Comparison of ENCODE assay signal across 2 cellular contexts in the genomic region with DNA sequence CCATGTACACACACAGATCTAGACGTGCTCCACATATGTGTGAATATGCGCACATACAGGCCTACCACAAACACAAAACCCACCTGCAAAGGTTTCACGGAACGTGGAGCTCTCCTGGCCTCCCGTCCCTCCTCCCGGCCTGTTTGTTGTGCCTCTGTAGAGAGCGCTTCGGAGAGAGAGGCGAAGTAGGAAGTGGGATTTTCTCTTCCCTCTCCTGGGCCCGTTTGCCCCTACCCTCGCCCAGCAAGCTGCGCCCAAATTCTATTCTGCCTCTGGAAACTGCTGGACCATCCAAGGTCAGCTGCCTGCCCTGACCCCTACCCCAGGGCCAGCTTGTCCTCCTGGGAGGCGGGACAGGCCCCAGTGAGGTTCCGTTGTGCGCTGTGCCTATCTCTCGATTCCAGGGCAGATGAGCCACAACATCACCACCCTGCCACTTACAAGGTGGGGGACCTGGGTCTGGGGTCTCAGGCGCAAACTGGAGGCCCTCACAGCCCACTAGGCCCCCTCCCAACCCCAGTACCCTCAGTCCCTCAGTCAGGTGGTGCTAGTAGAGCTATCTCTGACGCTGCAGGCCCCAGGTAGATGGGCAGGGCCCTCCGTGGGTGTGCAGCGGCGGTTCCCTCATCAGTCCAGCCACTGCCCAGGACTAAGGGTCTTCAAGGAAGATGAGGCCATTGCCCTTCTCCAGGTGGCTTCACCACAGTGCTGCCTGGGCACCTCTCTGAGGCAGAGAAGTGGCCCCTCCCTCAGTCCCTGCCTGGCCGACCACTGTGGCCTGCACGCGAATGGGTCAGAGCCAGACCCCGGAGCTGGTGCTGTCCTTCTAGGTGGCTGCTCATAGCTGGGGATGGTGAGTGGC.
TF ChIP-seq lines count a peak whose summit lies in the region.

No MANE protein-coding gene starts in this region.

TF ChIP-seq in H1, 55 proteins besides CTCF, POLR2A, EP300 and RAD21:
- TF ChIP-seq CEBPB (IDR thresholded peaks at IDR 0.05; ENCODE audit: low read depth, low read length) (no peak), NANOG (IDR thresholded peaks at IDR 0.05; ENCODE audit: insufficient read depth, low read depth, low read length, poor library complexity, severe bottlenecking) (no peak), HDAC2 (IDR thresholded peaks at IDR 0.05; ENCODE audit: borderline replicate concordance in 1 of 2, low read depth in 2 of 2, low read length in 2 of 2) (no peak), PHF8 (conservative IDR thresholded peaks at IDR 0.05; ENCODE audit: low read depth, low read length) (no peak), RFX5 (IDR thresholded peaks at IDR 0.05; ENCODE audit: borderline replicate concordance, low read depth, low read length) (no peak), SUZ12 (IDR thresholded peaks at IDR 0.05; ENCODE audit: low read length) (no peak), HDAC6 (IDR thresholded peaks at IDR 0.05; ENCODE audit: low read depth, low read length) (no peak), TBP (IDR thresholded peaks at IDR 0.05; ENCODE audit: low read depth, low read length) (no peak), CHD7 (IDR thresholded peaks at IDR 0.05; ENCODE audit: insufficient replicate concordance, low read length) (no peak)
- TF ChIP-seq, protein P1, sequence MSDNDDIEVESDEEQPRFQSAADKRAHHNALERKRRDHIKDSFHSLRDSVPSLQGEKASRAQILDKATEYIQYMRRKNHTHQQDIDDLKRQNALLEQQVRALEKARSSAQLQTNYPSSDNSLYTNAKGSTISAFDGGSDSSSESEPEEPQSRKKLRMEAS (IDR thresholded peaks at IDR 0.05): no peak

TF ChIP-seq in GM12891, 5 proteins besides CTCF, POLR2A, EP300 and RAD21:
- TF ChIP-seq TAF1 (IDR thresholded peaks at IDR 0.05; ENCODE audit: low read depth, low read length) (no peak), SPI1 (IDR thresholded peaks at IDR 0.05; ENCODE audit: low read depth, low read length) (no peak), POLR2AphosphoS5 (IDR thresholded peaks at IDR 0.05; ENCODE audit: low read depth, low read length) (no peak), POU2F2 (IDR thresholded peaks at IDR 0.05; ENCODE audit: low read depth, low read length) (no peak)
